11 cellular contexts compared by ENCODE assay signal in genomic region chr1:99786751-99787501, GRCh38. TPM values are rescaled to one million over a fixed set of nuclear protein-coding genes. Genes with fewer than 3 reads are reported as not detected.
A peak's percentile ranks its signal among the peaks of the same experiment; 100 is the strongest.
DNase-seq lines count a peak whose midpoint lies in the region; ATAC-seq and TF ChIP-seq lines count a peak whose summit lies in the region.
"Had no signal": no experiment of that assay in that cellular context is flagged by ENCODE, and none has a peak within 500 bp of the region (broad histone marks: within the 10 kb centered on the region; RNA-seq: fewer than 3 reads in every experiment).

No MANE protein-coding gene starts in this region.

- DNase-seq in left lobe of liver (ENCODE audit: low spot score) (no peak), GOT3 (lab: John Stamatoyannopoulos, UW) (no peak), foreskin fibroblast (no peak), NCI-H748 treated with DMSO at 0.1 percent for 48 hours (lab: John Stamatoyannopoulos, UW) (no peak)
- DNase-seq: activated CD4-positive, alpha-beta memory T cell treated with anti-CD3 and anti-CD28 coated beads for 36 hours; KBM-7; naive B cell; upper lobe of left lung had no signal

- TF ChIP-seq CTCF in foreskin fibroblast (IDR thresholded peaks at IDR 0.05; ENCODE audit: low read depth, low read length) = no peak

- ATAC-seq in GM18867 (IDR thresholded peaks at IDR 0.05; ENCODE audit: unreplicated experiment) (peak; percentile 75), GM21528 (IDR thresholded peaks at IDR 0.05; ENCODE audit: low FRiP score, unreplicated experiment) (peak; percentile 62), HG03159 (IDR thresholded peaks at IDR 0.05; ENCODE audit: unreplicated experiment) (peak; percentile 84), left lobe of liver (peak; percentile 72)

- H3K4me3 ChIP-seq in foreskin fibroblast (ENCODE audit: low read depth in 1 of 2, low read length in 2 of 2) = no peak overlapping the region
- H3K4me3 ChIP-seq: upper lobe of left lung had no signal

RNA-seq across cellular contexts. Expression of gene FRRS1, which starts 20.5 kb away (rescaled TPM):
- total RNA-seq in left lobe of liver = 31.8 TPM
